11 cellular contexts compared by ENCODE assay signal in genomic region chr2:144233226-144234114, GRCh38.
DNase-seq lines count a peak whose midpoint lies in the region; ATAC-seq and TF ChIP-seq lines count a peak whose summit lies in the region.
"Had no signal": no experiment of that assay in that cellular context is flagged by ENCODE, and none has a peak within 500 bp of the region (broad histone marks: within the 10 kb centered on the region; RNA-seq: fewer than 3 reads in every experiment).

No MANE protein-coding gene starts in this region.

- TF ChIP-seq CTCF in OCI-LY7 (conservative IDR thresholded peaks at IDR 0.05; ENCODE audit: low read length): no peak
- TF ChIP-seq CTCF in brain (conservative IDR thresholded peaks at IDR 0.05): no peak

- POLR2A ChIA-PET in OCI-LY7 (lab: Charles Lee): interaction anchor here (0.7 to 1.8 kb wide), 4 partner anchors 8 to 287 kb away, joined by 3 to 7 read pairs (median 5); no protein-coding TSS in a partner anchor

- H3K27ac ChIP-seq in OCI-LY7 (ENCODE audit: low read depth, low read length, poor library complexity, severe bottlenecking): no peak overlapping the region
- H3K27ac ChIP-seq: uterus had no signal

- peaks cover 65% of the 10 kb centered on the region for H3K4me1 ChIP-seq in OCI-LY7 (ENCODE audit: insufficient read depth, low read length, poor library complexity, severe bottlenecking)
- H3K4me1 ChIP-seq: uterus had no signal

- no peak for TF ChIP-seq POLR2A in GM18505 (IDR thresholded peaks at IDR 0.05; ENCODE audit: borderline replicate concordance, extremely low read depth, insufficient read depth, insufficient read length)

- H3K9me3 ChIP-seq in OCI-LY7 (ENCODE audit: low read length): no peaks in the 10 kb centered on the region
- H3K9me3 ChIP-seq: uterus had no signal

- BruUV-seq in OCI-LY7 (replicated peaks; lab: Mats Ljungman, UMichigan): no TSS peak

- peaks cover 35% of the 10 kb centered on the region; the same call in 1 of the 2 replicates for H3K79me2 ChIP-seq in OCI-LY7 (ENCODE audit: insufficient read depth, low read depth, low read length)

- intact Hi-C loops in OCI-LY7 (cut with micrococcal nuclease; ENCODE audit: unreplicated experiment): loop anchor here (10.0 kb wide), 1 partner anchor 1109 kb away; the partner anchor contains the start of gene ARHGAP15

- no peaks in the 10 kb centered on the region for H3K27me3 Mint-ChIP-seq in activated CD8-positive, alpha-beta memory T cell treated with anti-CD3 and anti-CD28 coated beads, Interleukin-2, amount 10 ng/mL, durations not matched to agents 7 days and 5 days
- H3K27me3 Mint-ChIP-seq in brain: no peaks in the 10 kb centered on the region
- H3K27me3 Mint-ChIP-seq in stimulated activated naive CD8-positive, alpha-beta T cell treated with anti-CD3 and anti-CD28 coated beads, Interleukin-15, amount 100 ng/mL, for 72 hours: no peaks in the 10 kb centered on the region

- no peaks in the 10 kb centered on the region for H3K9me2 ChIP-seq in OCI-LY7 (ENCODE audit: insufficient read depth, low read length)

- peak overlapping the region; percentile 48 for H2AFZ ChIP-seq in OCI-LY7 (ENCODE audit: low read length)

- no peak overlapping the region for H3K4me3 ChIP-seq in OCI-LY7 (ENCODE audit: low read depth, low read length, poor library complexity, severe bottlenecking)
- H3K4me3 ChIP-seq: uterus had no signal

- no peaks in the 10 kb centered on the region for H4K20me1 ChIP-seq in OCI-LY7 (ENCODE audit: insufficient read depth, low read length)

- ATAC-seq in activated CD8-positive, alpha-beta memory T cell treated with anti-CD3 and anti-CD28 coated beads, Interleukin-2, amount 10 ng/mL, durations not matched to agents 7 days and 5 days: peak; percentile 35
- ATAC-seq in stimulated activated naive CD8-positive, alpha-beta T cell treated with anti-CD3 and anti-CD28 coated beads, Interleukin-15, amount 100 ng/mL, for 72 hours: peak; percentile 72
- ATAC-seq in GM18505 (IDR thresholded peaks at IDR 0.05; ENCODE audit: unreplicated experiment) (no peak), GM18519 (IDR thresholded peaks at IDR 0.05; ENCODE audit: low FRiP score, unreplicated experiment) (no peak)

- H3K4me1 Mint-ChIP-seq in activated CD8-positive, alpha-beta memory T cell treated with anti-CD3 and anti-CD28 coated beads, Interleukin-2, amount 10 ng/mL, durations not matched to agents 7 days and 5 days: peaks cover 83% of the 10 kb centered on the region
- peaks cover 76% of the 10 kb centered on the region for H3K4me1 Mint-ChIP-seq in brain
- peaks cover 75% of the 10 kb centered on the region for H3K4me1 Mint-ChIP-seq in stimulated activated naive CD8-positive, alpha-beta T cell treated with anti-CD3 and anti-CD28 coated beads, Interleukin-15, amount 100 ng/mL, for 72 hours

- CTCF ChIA-PET in activated CD8-positive, alpha-beta memory T cell treated with anti-CD3 and anti-CD28 coated beads, Interleukin-2, amount 10 ng/mL, durations not matched to agents 7 days and 5 days (lab: Charles Lee): interaction anchor here (1.0 to 1.6 kb wide), 4 partner anchors 11 to 98 kb away, joined by 3 to 7 read pairs (median 4); a partner anchor contains a TSS
- CTCF ChIA-PET in OCI-LY7 (lab: Charles Lee; ENCODE audit: unreplicated experiment): no interaction called here

- H3K4me2 ChIP-seq in OCI-LY7 (ENCODE audit: low read length): peak overlapping the region; percentile 27

- peak overlapping the region; percentile 64 for H3K4me3 Mint-ChIP-seq in activated CD8-positive, alpha-beta memory T cell treated with anti-CD3 and anti-CD28 coated beads, Interleukin-2, amount 10 ng/mL, durations not matched to agents 7 days and 5 days
- H3K4me3 Mint-ChIP-seq in brain: peak overlapping the region in 2 of 5 experiments; percentile 49 to 73
- peak overlapping the region; percentile 51 to 74 for H3K4me3 Mint-ChIP-seq in stimulated activated naive CD8-positive, alpha-beta T cell treated with anti-CD3 and anti-CD28 coated beads, Interleukin-15, amount 100 ng/mL, for 72 hours

- no peak for DNase-seq in activated CD8-positive, alpha-beta memory T cell treated with anti-CD3 and anti-CD28 coated beads, Interleukin-2, amount 10 ng/mL, durations not matched to agents 7 days and 5 days
- no peak for DNase-seq in activated CD8-positive, alpha-beta memory T cell treated with anti-CD3 and anti-CD28 coated beads for 24 hours
- DNase-seq in OCI-LY7 (ENCODE audit: low spot score) (no peak), HT-29 (ENCODE audit: low spot score) (no peak)
- DNase-seq in stimulated activated naive CD8-positive, alpha-beta T cell treated with anti-CD3 and anti-CD28 coated beads, Interleukin-15, amount 100 ng/mL, for 72 hours: no peak
- DNase-seq: NCI-H2081; NK-92 treated with Interleukin-12 subunit alpha and Interleukin-12 subunit beta, amount 100 ng/mL, for 24 hours; uterus had no signal

- H3K36me3 ChIP-seq in OCI-LY7 (ENCODE audit: insufficient read depth, low read length): no peaks in the 10 kb centered on the region
- H3K36me3 ChIP-seq: uterus had no signal

- H3K27ac Mint-ChIP-seq in activated CD8-positive, alpha-beta memory T cell treated with anti-CD3 and anti-CD28 coated beads, Interleukin-2, amount 10 ng/mL, durations not matched to agents 7 days and 5 days: peak overlapping the region; percentile 93
- peak overlapping the region in 4 of 5 experiments; percentile 7 to 86 (median 78) for H3K27ac Mint-ChIP-seq in brain
- H3K27ac Mint-ChIP-seq in stimulated activated naive CD8-positive, alpha-beta T cell treated with anti-CD3 and anti-CD28 coated beads, Interleukin-15, amount 100 ng/mL, for 72 hours: peak overlapping the region; percentile 86 to 87

- no peaks in the 10 kb centered on the region for H3K9me3 Mint-ChIP-seq in activated CD8-positive, alpha-beta memory T cell treated with anti-CD3 and anti-CD28 coated beads, Interleukin-2, amount 10 ng/mL, durations not matched to agents 7 days and 5 days (ENCODE audit: low read depth)
- H3K9me3 Mint-ChIP-seq in brain: no peaks in the 10 kb centered on the region
- no peaks in the 10 kb centered on the region for H3K9me3 Mint-ChIP-seq in stimulated activated naive CD8-positive, alpha-beta T cell treated with anti-CD3 and anti-CD28 coated beads, Interleukin-15, amount 100 ng/mL, for 72 hours

- H3K36me3 Mint-ChIP-seq in activated CD8-positive, alpha-beta memory T cell treated with anti-CD3 and anti-CD28 coated beads, Interleukin-2, amount 10 ng/mL, durations not matched to agents 7 days and 5 days: peaks cover 28% of the 10 kb centered on the region
- H3K36me3 Mint-ChIP-seq in brain: no peaks in the 10 kb centered on the region

Comparison
In these comparisons a context has a peak if more than half of its experiments do, and no peak if none do; other contexts are left out.
1. ATAC-seq: peak in activated CD8-positive, alpha-beta memory T cell treated with anti-CD3 and anti-CD28 coated beads, Interleukin-2, amount 10 ng/mL, durations not matched to agents 7 days and 5 days (single experiment) and stimulated activated naive CD8-positive, alpha-beta T cell treated with anti-CD3 and anti-CD28 coated beads, Interleukin-15, amount 100 ng/mL, for 72 hours (single experiment); none in GM18505 (single experiment) and GM18519 (single experiment).
2. Peak in every context shown above with its lines, with median percentiles within 50 percentile points of each other: H3K27ac Mint-ChIP-seq.